ENCODE assay signal across 8 cellular contexts in genomic region chr17:78241277-78242023, GRCh38. TPM values are rescaled to one million over a fixed set of nuclear protein-coding genes. Genes with fewer than 3 reads are reported as not detected.
DNase-seq lines count a peak whose midpoint lies in the region; ATAC-seq and TF ChIP-seq lines count a peak whose summit lies in the region.

No MANE protein-coding gene starts in this region.

- H3K4me1 ChIP-seq in Panc1 (ENCODE audit: control insufficient read depth, insufficient read depth, low read length) (no peaks in the 10 kb centered on the region), transverse colon (no peaks in the 10 kb centered on the region)

- H3K36me3 ChIP-seq in Panc1 (ENCODE audit: control insufficient read depth, insufficient read depth, low read length), result no peaks in the 10 kb centered on the region
- no peaks in the 10 kb centered on the region for H3K36me3 ChIP-seq in transverse colon

- no peaks in the 10 kb centered on the region for H3K9me3 ChIP-seq in Panc1 (ENCODE audit: control insufficient read depth, insufficient read depth, low read depth, low read length)
- H3K9me3 ChIP-seq in transverse colon, result no peaks in the 10 kb centered on the region

- DNase-seq in activated naive CD4-positive, alpha-beta T cell (lab: John Stamatoyannopoulos, UW), result no peak
- no peak for DNase-seq in Panc1 (ENCODE audit: low read depth, low spot score)
- peak; percentile 46 for DNase-seq in fibroblast of the aortic adventitia (ENCODE audit: low read depth)
- DNase-seq in stimulated activated naive CD8-positive, alpha-beta T cell treated with anti-CD3 and anti-CD28 coated beads, Interleukin-15, Interleukin-2, amounts not matched to agents 100 U/mL and 50 U/mL, for 24 hours, result no peak
- DNase-seq in transverse colon, result no peak

- H3K9me3 Mint-ChIP-seq in activated naive CD4-positive, alpha-beta T cell treated with anti-CD3 and anti-CD28 coated beads, Interleukin-2, amount 50 U/mL, for 24 hours, result no peaks in the 10 kb centered on the region

- TF ChIP-seq EP300 in transverse colon (IDR thresholded peaks at IDR 0.05; ENCODE audit: low read depth), result no peak

- CTCF ChIA-PET in Panc1 (lab: Charles Lee), result no interaction called here

- TF ChIP-seq POLR2A in transverse colon (IDR thresholded peaks at IDR 0.05), result no peak

- POLR2A ChIA-PET in Panc1 (lab: Charles Lee), result interaction anchor here (1.4 kb wide), 1 partner anchor 8 kb away, joined by 3 read pairs; no protein-coding TSS in a partner anchor

- H3K27ac Mint-ChIP-seq in activated naive CD4-positive, alpha-beta T cell treated with anti-CD3 and anti-CD28 coated beads, Interleukin-2, amount 50 U/mL, for 24 hours, result peak overlapping the region; percentile 32

- no peak overlapping the region for H3K4me3 Mint-ChIP-seq in activated naive CD4-positive, alpha-beta T cell treated with anti-CD3 and anti-CD28 coated beads, Interleukin-2, amount 50 U/mL, for 24 hours

- no peak overlapping the region for H3K4me3 ChIP-seq in Panc1 (ENCODE audit: low read depth in 2 of 2, low read length in 2 of 2)
- no peak overlapping the region for H3K4me3 ChIP-seq in fibroblast of the aortic adventitia (ENCODE audit: low read depth, low read length)
- H3K4me3 ChIP-seq in transverse colon, result no peak overlapping the region

- H3K27me3 Mint-ChIP-seq in activated naive CD4-positive, alpha-beta T cell treated with anti-CD3 and anti-CD28 coated beads, Interleukin-2, amount 50 U/mL, for 24 hours, result no peaks in the 10 kb centered on the region

- H3K36me3 Mint-ChIP-seq in activated naive CD4-positive, alpha-beta T cell treated with anti-CD3 and anti-CD28 coated beads, Interleukin-2, amount 50 U/mL, for 24 hours, result no peaks in the 10 kb centered on the region

- 89 to 100% methylated on average over 3 to 12 of the region's 13 CpGs for WGBS in transverse colon (ENCODE audit: low coverage in 1 of 2), 2 donors

- TF ChIP-seq CTCF in Panc1 (IDR thresholded peaks at IDR 0.05) (no peak), fibroblast of the aortic adventitia (IDR thresholded peaks at IDR 0.05; ENCODE audit: insufficient read depth, low read length) (no peak), transverse colon (IDR thresholded peaks at IDR 0.05) (no peak)

- peak; percentile 52 for ATAC-seq in Panc1
- ATAC-seq in stimulated activated naive CD8-positive, alpha-beta T cell treated with anti-CD3 and anti-CD28 coated beads, Interleukin-15, Interleukin-2, amounts not matched to agents 100 U/mL and 50 U/mL, for 24 hours, result peak; percentile 29
- ATAC-seq in HG03439 (IDR thresholded peaks at IDR 0.05; ENCODE audit: unreplicated experiment), result no peak
- no peak for ATAC-seq in GM19395 (IDR thresholded peaks at IDR 0.05; ENCODE audit: unreplicated experiment)

- H3K27ac ChIP-seq in Panc1 (ENCODE audit: low read length) (no peak overlapping the region), transverse colon (no peak overlapping the region)

- no peaks in the 10 kb centered on the region for H3K27me3 ChIP-seq in Panc1 (ENCODE audit: control insufficient read depth, insufficient read depth, low read length)
- no peaks in the 10 kb centered on the region for H3K27me3 ChIP-seq in transverse colon

- no TSS peak for BruUV-seq in Panc1 (replicated peaks; lab: Mats Ljungman, UMichigan)

- intact Hi-C loops in Panc1 (cut with micrococcal nuclease; ENCODE audit: unreplicated experiment), result no loop called here
- intact Hi-C loops in transverse colon (cut with DNase I; ENCODE audit: low total_unique reads), result no loop called here

- in situ Hi-C loops in Panc1 (cut with HindIII; ENCODE audit: low pct_unique_long_range_greater_than_20kb, low sequenced_read_pairs), result no loop called here
- in situ Hi-C loops in transverse colon (cut with MboI; ENCODE audit: low pct_ligation_motif_present in 1 of 4, low pct_unique_long_range_greater_than_20kb in 1 of 4, low sequenced_read_pairs in 3 of 4), result loop anchor here in 3 of 4 donors (10.0 kb wide), 2 partner anchors 127 to 137 kb away; no protein-coding TSS in a partner anchor

- H3K4me1 Mint-ChIP-seq in activated naive CD4-positive, alpha-beta T cell treated with anti-CD3 and anti-CD28 coated beads, Interleukin-2, amount 50 U/mL, for 24 hours, result no peaks in the 10 kb centered on the region

RNA-seq across cellular contexts. Expression of gene TMEM235, which starts 10.0 kb away (rescaled TPM):
- total RNA-seq in Panc1 (2021; ENCODE audit: unreplicated experiment) (not detected), fibroblast of the aortic adventitia (ENCODE audit: low replicate concordance) (not detected in 2 replicates), transverse colon (not detected)
- not detected for polyA plus RNA-seq in Panc1 (2012; ENCODE audit: insufficient read length)

RNA-seq across cellular contexts. Expression of gene BIRC5, which starts 27.4 kb away (rescaled TPM):
- total RNA-seq in Panc1 (2021; ENCODE audit: unreplicated experiment), result 119 TPM
- polyA plus RNA-seq in Panc1 (2012; ENCODE audit: insufficient read length), result 53.0 TPM
- 0.57 and 31.8 TPM in 2 replicates for total RNA-seq in fibroblast of the aortic adventitia (ENCODE audit: low replicate concordance)
- total RNA-seq in transverse colon, result 1 to 10 TPM; 1.2 to 7.9 (median 3.6) TPM

RNA-seq across cellular contexts. Expression of gene AFMID, which starts 54.3 kb away (rescaled TPM):
- total RNA-seq in Panc1 (2021; ENCODE audit: unreplicated experiment), result 59.3 TPM
- polyA plus RNA-seq in Panc1 (2012; ENCODE audit: insufficient read length), result 38.3 TPM
- 41.0 and 45.1 TPM in 2 replicates for total RNA-seq in fibroblast of the aortic adventitia (ENCODE audit: low replicate concordance)
- 10 to 100 TPM; 33.7 to 82.4 (median 60.4) TPM for total RNA-seq in transverse colon

RNA-seq across cellular contexts. Expression of gene TK1, which starts 54.6 kb away (rescaled TPM):
- total RNA-seq in Panc1 (2021; ENCODE audit: unreplicated experiment) (153 TPM), fibroblast of the aortic adventitia (ENCODE audit: low replicate concordance) (4.3 and 75.9 TPM in 2 replicates), transverse colon (10 to 100 TPM in 1 of 4 donors, 1 to 10 TPM in 3; 7.4 to 27.9 (median 9.4) TPM)
- polyA plus RNA-seq in Panc1 (2012; ENCODE audit: insufficient read length), result 97.2 TPM

Comparison
In these comparisons a context has a peak if more than half of its experiments do, and no peak if none do; other contexts are left out.
1. ATAC-seq: peak in Panc1 (single experiment) and stimulated activated naive CD8-positive, alpha-beta T cell treated with anti-CD3 and anti-CD28 coated beads, Interleukin-15, Interleukin-2, amounts not matched to agents 100 U/mL and 50 U/mL, for 24 hours (single experiment); none in HG03439 (single experiment) and GM19395 (single experiment).